11 cellular contexts compared by ENCODE assay signal in genomic region chr3:56291244-56291680, GRCh38.
DNase-seq lines count a peak whose midpoint lies in the region; ATAC-seq and TF ChIP-seq lines count a peak whose summit lies in the region.
"Had no signal": no experiment of that assay in that cellular context is flagged by ENCODE, and none has a peak within 500 bp of the region (broad histone marks: within the 10 kb centered on the region; RNA-seq: fewer than 3 reads in every experiment).

No MANE protein-coding gene starts in this region.

- H3K4me3 ChIP-seq in AG10803 (ENCODE audit: low read length) (no peak overlapping the region), epithelial cell of proximal tubule (ENCODE audit: low read depth, low read length) (no peak overlapping the region)
- H3K4me3 ChIP-seq: BLaER1, psoas muscle had no signal

- DNase-seq in AG10803 (ENCODE audit: low read depth) = peak; percentile 42
- DNase-seq in MV-4-11 (lab: John Stamatoyannopoulos, UW) = peak; percentile 34
- DNase-seq in epithelial cell of proximal tubule (ENCODE audit: low read depth) = peak; percentile 30
- no peak for DNase-seq in activated CD4-positive, CD25-positive, alpha-beta regulatory T cell (lab: John Stamatoyannopoulos, UW)
- no peak for DNase-seq in left ventricle myocardium superior
- DNase-seq: NCI-H524 treated with DMSO at 0.1 percent for 48 hours, psoas muscle had no signal

- ATAC-seq in GM19395 (IDR thresholded peaks at IDR 0.05; ENCODE audit: unreplicated experiment) (peak; percentile 71), HG02870 (IDR thresholded peaks at IDR 0.05; ENCODE audit: unreplicated experiment) (no peak), HG02763 (IDR thresholded peaks at IDR 0.05; ENCODE audit: unreplicated experiment) (no peak), left ventricle myocardium superior (no peak)
- ATAC-seq: psoas muscle had no signal

- TF ChIP-seq CTCF in AG10803 (conservative IDR thresholded peaks at IDR 0.05; ENCODE audit: low read length) (no peak), epithelial cell of proximal tubule (conservative IDR thresholded peaks at IDR 0.05; ENCODE audit: low read depth, low read length) (no peak)

- intact Hi-C loops in left ventricle myocardium superior (cut with micrococcal nuclease) = no loop called here

Comparison
In these comparisons a context has a peak if more than half of its experiments do, and no peak if none do; other contexts are left out.
1. DNase-seq: peak in AG10803 (single experiment), MV-4-11 (single experiment) and epithelial cell of proximal tubule (single experiment); none in activated CD4-positive, CD25-positive, alpha-beta regulatory T cell (0 of 4) and left ventricle myocardium superior (single experiment).